ENCODE assay signal across 14 cellular contexts in genomic region chr11:12125609-12126149, GRCh38. TPM values are rescaled to one million over a fixed set of nuclear protein-coding genes. Genes with fewer than 3 reads are reported as not detected.
DNase-seq lines count a peak whose midpoint lies in the region; ATAC-seq and TF ChIP-seq lines count a peak whose summit lies in the region.
"Had no signal": no experiment of that assay in that cellular context is flagged by ENCODE, and none has a peak within 500 bp of the region (broad histone marks: within the 10 kb centered on the region; RNA-seq: fewer than 3 reads in every experiment).

No MANE protein-coding gene starts in this region.

- H3K4me1 ChIP-seq in hepatocyte (ENCODE audit: insufficient read depth): peaks cover 18% of the 10 kb centered on the region
- peaks cover 0 to 57% (median 1%) of the 10 kb centered on the region in 4 donors for H3K4me1 ChIP-seq in Peyer's patch
- H3K4me1 ChIP-seq: HAP-1 had no signal

- H3K9me2 ChIP-seq in hepatocyte (replicated peaks; ENCODE audit: insufficient read depth): no peaks in the 10 kb centered on the region

- H3K9me3 Mint-ChIP-seq in activated T-cell treated with anti-CD3 and anti-CD28 coated beads, Interleukin-2, amount 50 U/mL, for 72 hours: no peaks in the 10 kb centered on the region
- no peaks in the 10 kb centered on the region for H3K9me3 Mint-ChIP-seq in activated T-helper 2 cell treated with anti-CD3 and anti-CD28 coated beads, Interferon-gamma antibody, Interleukin-2, Interleukin-4, amounts not matched to agents 10 μg/mL and 5 μg/mL and 100 μg/mL, durations not matched to agents 14 hours and 24 hours and 36 hours
- H3K9me3 Mint-ChIP-seq in type B pancreatic cell: no peaks in the 10 kb centered on the region
- H3K9me3 Mint-ChIP-seq: activated naive CD8-positive, alpha-beta T cell treated with anti-CD3 and anti-CD28 coated beads, Interleukin-2, amount 10 ng/mL, durations not matched to agents 7 days and 5 days had no signal

- TF ChIP-seq POLR2A in Peyer's patch (IDR thresholded peaks at IDR 0.05): no peak

- intact Hi-C loops in activated T-helper 2 cell treated with anti-CD3 and anti-CD28 coated beads, Interferon-gamma antibody, Interleukin-2, Interleukin-4, amounts not matched to agents 10 μg/mL and 5 μg/mL and 100 μg/mL, durations not matched to agents 14 hours and 24 hours and 36 hours (cut with micrococcal nuclease): no loop called here

- H3K27me3 Mint-ChIP-seq in activated T-cell treated with anti-CD3 and anti-CD28 coated beads, Interleukin-2, amount 50 U/mL, for 72 hours (ENCODE audit: low read depth): no peaks in the 10 kb centered on the region
- H3K27me3 Mint-ChIP-seq in activated T-helper 2 cell treated with anti-CD3 and anti-CD28 coated beads, Interferon-gamma antibody, Interleukin-2, Interleukin-4, amounts not matched to agents 10 μg/mL and 5 μg/mL and 100 μg/mL, durations not matched to agents 14 hours and 24 hours and 36 hours (ENCODE audit: low read depth): no peaks in the 10 kb centered on the region
- H3K27me3 Mint-ChIP-seq in type B pancreatic cell: peaks cover 4% of the 10 kb centered on the region
- H3K27me3 Mint-ChIP-seq: activated naive CD8-positive, alpha-beta T cell treated with anti-CD3 and anti-CD28 coated beads, Interleukin-2, amount 10 ng/mL, durations not matched to agents 7 days and 5 days had no signal

- H3K9me3 ChIP-seq in hepatocyte (ENCODE audit: low read depth): no peaks in the 10 kb centered on the region
- H3K9me3 ChIP-seq in Peyer's patch: no peaks in the 10 kb centered on the region
- H3K9me3 ChIP-seq: HAP-1, ovary had no signal

- H3K4me1 Mint-ChIP-seq in activated T-cell treated with anti-CD3 and anti-CD28 coated beads, Interleukin-2, amount 50 U/mL, for 72 hours (ENCODE audit: low read depth): peaks cover 92% of the 10 kb centered on the region
- H3K4me1 Mint-ChIP-seq in activated T-helper 2 cell treated with anti-CD3 and anti-CD28 coated beads, Interferon-gamma antibody, Interleukin-2, Interleukin-4, amounts not matched to agents 10 μg/mL and 5 μg/mL and 100 μg/mL, durations not matched to agents 14 hours and 24 hours and 36 hours (ENCODE audit: low read depth): peaks cover 79% of the 10 kb centered on the region
- peaks cover 4% of the 10 kb centered on the region for H3K4me1 Mint-ChIP-seq in type B pancreatic cell (ENCODE audit: unreplicated experiment)

- no peaks in the 10 kb centered on the region for H4K20me1 ChIP-seq in hepatocyte (ENCODE audit: insufficient read depth, poor library complexity, severe bottlenecking)

- peaks cover 27% of the 10 kb centered on the region for H3K79me2 ChIP-seq in hepatocyte

- peaks cover 5 to 13% of the 10 kb centered on the region in 2 donors for H3K36me3 Mint-ChIP-seq in activated T-cell treated with anti-CD3 and anti-CD28 coated beads, Interleukin-2, amount 50 U/mL, for 72 hours (ENCODE audit: insufficient read depth in 2 of 2)
- H3K36me3 Mint-ChIP-seq in activated T-helper 2 cell treated with anti-CD3 and anti-CD28 coated beads, Interferon-gamma antibody, Interleukin-2, Interleukin-4, amounts not matched to agents 10 μg/mL and 5 μg/mL and 100 μg/mL, durations not matched to agents 14 hours and 24 hours and 36 hours (ENCODE audit: low read depth): peaks cover 49% of the 10 kb centered on the region
- no peaks in the 10 kb centered on the region for H3K36me3 Mint-ChIP-seq in type B pancreatic cell
- H3K36me3 Mint-ChIP-seq: activated naive CD8-positive, alpha-beta T cell treated with anti-CD3 and anti-CD28 coated beads, Interleukin-2, amount 10 ng/mL, durations not matched to agents 7 days and 5 days had no signal

- no peak overlapping the region for H2AFZ ChIP-seq in hepatocyte

- ATAC-seq in activated T-cell treated with anti-CD3 and anti-CD28 coated beads, Interleukin-2, amount 50 U/mL, for 72 hours (replicated peaks in 1 of 2): peak; percentile 47 to 54
- no peak for ATAC-seq in GM21737 (IDR thresholded peaks at IDR 0.05; ENCODE audit: unreplicated experiment)

- H3K27ac ChIP-seq in hepatocyte: peak overlapping the region; percentile 90
- H3K27ac ChIP-seq in Peyer's patch: peak overlapping the region in 2 of 4 donors; percentile 36 to 38
- H3K27ac ChIP-seq: KMS-11, ovary had no signal

- H3K27ac Mint-ChIP-seq in activated T-cell treated with anti-CD3 and anti-CD28 coated beads, Interleukin-2, amount 50 U/mL, for 72 hours: peak overlapping the region; percentile 94
- H3K27ac Mint-ChIP-seq in activated T-helper 2 cell treated with anti-CD3 and anti-CD28 coated beads, Interferon-gamma antibody, Interleukin-2, Interleukin-4, amounts not matched to agents 10 μg/mL and 5 μg/mL and 100 μg/mL, durations not matched to agents 14 hours and 24 hours and 36 hours: peak overlapping the region; percentile 48
- H3K27ac Mint-ChIP-seq in type B pancreatic cell: peak overlapping the region; percentile 16

- no peaks in the 10 kb centered on the region for H3K36me3 ChIP-seq in hepatocyte (replicated peaks; ENCODE audit: insufficient read depth, low read depth)
- peaks cover 0 to 6% (median 0%) of the 10 kb centered on the region in 3 donors for H3K36me3 ChIP-seq in Peyer's patch
- H3K36me3 ChIP-seq: HAP-1, ovary had no signal

- WGBS in hepatocyte (ENCODE audit: low lambda C conversion rate, missing lambda C conversion rate): 33% methylated on average over 4 of the region's 4 CpGs

- no peak for DNase-seq in activated T-cell treated with anti-CD3 and anti-CD28 coated beads, Interleukin-2, amount 50 U/mL, for 72 hours
- no peak for DNase-seq in activated T-cell treated with anti-CD3 and anti-CD28 coated beads, Interleukin-2, amount 50 U/mL, for 1 hour
- DNase-seq in activated T-helper 2 cell treated with anti-CD3 and anti-CD28 coated beads, Interferon-gamma antibody, Interleukin-2, Interleukin-4, amounts not matched to agents 10 μg/mL and 5 μg/mL and 100 μg/mL, durations not matched to agents 14 hours and 24 hours and 36 hours (ENCODE audit: low spot score): no peak
- DNase-seq in hepatocyte (ENCODE audit: low spot score) (peak; percentile 75), type B pancreatic cell (ENCODE audit: extremely low spot score, unreplicated experiment) (no peak), Peyer's patch (no peak), NCI-H2171 treated with DMSO at 0.1 percent for 48 hours (lab: John Stamatoyannopoulos, UW) (no peak)
- DNase-seq: activated CD8-positive, alpha-beta memory T cell treated with anti-CD3 and anti-CD28 coated beads for 24 hours; activated naive CD8-positive, alpha-beta T cell treated with anti-CD3 and anti-CD28 coated beads, Interleukin-2, amount 10 ng/mL, durations not matched to agents 7 days and 5 days; NCI-H2081 treated with DMSO at 0.1 percent for 48 hours; ovary had no signal

- peak overlapping the region; percentile 19 for H3K4me2 ChIP-seq in hepatocyte
- H3K4me2 ChIP-seq: KMS-11 had no signal

- H3K27me3 ChIP-seq in hepatocyte (no peaks in the 10 kb centered on the region), Peyer's patch (no peaks in the 10 kb centered on the region)
- H3K27me3 ChIP-seq: ovary had no signal

- peak overlapping the region in 1 of 2 donors; percentile 41 for H3K4me3 Mint-ChIP-seq in activated T-cell treated with anti-CD3 and anti-CD28 coated beads, Interleukin-2, amount 50 U/mL, for 72 hours
- no peak overlapping the region for H3K4me3 Mint-ChIP-seq in activated T-helper 2 cell treated with anti-CD3 and anti-CD28 coated beads, Interferon-gamma antibody, Interleukin-2, Interleukin-4, amounts not matched to agents 10 μg/mL and 5 μg/mL and 100 μg/mL, durations not matched to agents 14 hours and 24 hours and 36 hours (ENCODE audit: low read depth)
- H3K4me3 Mint-ChIP-seq in type B pancreatic cell: no peak overlapping the region
- H3K4me3 Mint-ChIP-seq: activated naive CD8-positive, alpha-beta T cell treated with anti-CD3 and anti-CD28 coated beads, Interleukin-2, amount 10 ng/mL, durations not matched to agents 7 days and 5 days had no signal

- TF ChIP-seq CTCF in hepatocyte (IDR thresholded peaks at IDR 0.05; ENCODE audit: poor library complexity) (no peak), type B pancreatic cell (conservative IDR thresholded peaks at IDR 0.05) (no peak), Peyer's patch (IDR thresholded peaks at IDR 0.05) (no peak)

- H3K4me3 ChIP-seq in hepatocyte: no peak overlapping the region
- no peak overlapping the region for H3K4me3 ChIP-seq in Peyer's patch
- H3K4me3 ChIP-seq: HAP-1, ovary had no signal

RNA-seq across cellular contexts. Expression of gene MICAL2, which starts 15.3 kb away (rescaled TPM):
- 100 to 1,000 TPM; 227 to 322 TPM for total RNA-seq in activated T-cell treated with anti-CD3 and anti-CD28 coated beads, Interleukin-2, amount 50 U/mL, for 72 hours
- total RNA-seq in activated T-helper 2 cell treated with anti-CD3 and anti-CD28 coated beads, Interferon-gamma antibody, Interleukin-2, Interleukin-4, amounts not matched to agents 10 μg/mL and 5 μg/mL and 100 μg/mL, durations not matched to agents 14 hours and 24 hours and 36 hours: 736 TPM in 2 replicates
- total RNA-seq in hepatocyte: 55.6 and 56.0 TPM in 2 replicates
- 36.8 and 55.8 TPM in 2 replicates for polyA plus RNA-seq in hepatocyte
- total RNA-seq in type B pancreatic cell (ENCODE audit: low replicate concordance): 35.7 and 38.0 TPM in 2 replicates
- total RNA-seq in Peyer's patch: 100 to 1,000 TPM; 109 to 197 (median 183) TPM

Comparison
In these comparisons a context has a peak if more than half of its experiments do, and no peak if none do; other contexts are left out.
1. H3K27ac Mint-ChIP-seq: peak in every context shown above with its lines; median percentile 94 in activated T-cell treated with anti-CD3 and anti-CD28 coated beads, Interleukin-2, amount 50 U/mL, for 72 hours; 48 in activated T-helper 2 cell treated with anti-CD3 and anti-CD28 coated beads, Interferon-gamma antibody, Interleukin-2, Interleukin-4, amounts not matched to agents 10 μg/mL and 5 μg/mL and 100 μg/mL, durations not matched to agents 14 hours and 24 hours and 36 hours; 16 in type B pancreatic cell.